15 cellular contexts compared by ENCODE assay signal in the genomic region with DNA sequence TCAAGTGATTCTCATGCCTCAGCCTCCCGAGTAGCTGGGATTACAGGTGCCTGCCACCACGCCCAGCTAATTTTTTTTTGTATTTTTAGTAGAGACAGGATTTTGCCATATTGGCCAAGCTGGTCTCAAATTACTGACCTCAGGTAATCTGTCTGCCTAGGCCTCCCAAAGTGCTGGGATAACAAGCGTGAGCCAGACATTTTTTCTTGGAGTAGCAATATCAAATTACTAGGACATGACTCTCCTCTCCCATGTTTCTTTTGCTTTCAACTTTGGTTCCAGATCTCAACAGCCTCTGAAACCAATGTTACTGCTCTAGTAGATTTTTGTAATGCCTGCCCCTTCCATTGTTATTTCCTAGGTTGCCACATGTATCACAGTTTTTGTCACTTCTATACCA.
DNase-seq lines count a peak whose midpoint lies in the region; ATAC-seq and TF ChIP-seq lines count a peak whose summit lies in the region.
"Had no signal": no experiment of that assay in that cellular context is flagged by ENCODE, and none has a peak within 500 bp of the region (broad histone marks: within the 10 kb centered on the region; RNA-seq: fewer than 3 reads in every experiment).

No MANE protein-coding gene starts in this region.

- no peaks in the 10 kb centered on the region for H3K9me3 ChIP-seq in HEK293 (ENCODE audit: control insufficient read depth, insufficient read depth, low read depth, low read length)
- H3K9me3 ChIP-seq: A549, BE2C had no signal

- H3K4me3 ChIP-seq in HEK293 (ENCODE audit: low read depth, low read length) (no peak overlapping the region), choroid plexus epithelial cell (ENCODE audit: low read depth, low read length) (no peak overlapping the region)
- H3K4me3 ChIP-seq: A549, GM23248 had no signal

- TF ChIP-seq CTCF in HEK293 (tag by site-specific recombination; IDR thresholded peaks at IDR 0.05) (no peak), choroid plexus epithelial cell (conservative IDR thresholded peaks at IDR 0.05; ENCODE audit: low read depth, low read length) (no peak)

- CTCF ChIA-PET in HEK293 (lab: Yijun Ruan, JAX): no interaction called here

- H3K36me3 ChIP-seq in HEK293 (ENCODE audit: control insufficient read depth in 2 of 2, insufficient read depth in 1 of 2, low read length in 2 of 2): no peaks in the 10 kb centered on the region
- H3K36me3 ChIP-seq: BE2C had no signal

- ATAC-seq in HG03175 (IDR thresholded peaks at IDR 0.05; ENCODE audit: unreplicated experiment): no peak
- ATAC-seq: A549, HCT116 had no signal

- no peak overlapping the region for H3K27ac ChIP-seq in HEK293 (ENCODE audit: extremely low read depth, low read depth, low read length)
- H3K27ac ChIP-seq: A549, C4-2B, GM23248 had no signal

- no peaks in the 10 kb centered on the region for H3K4me1 ChIP-seq in HEK293 (ENCODE audit: control insufficient read depth, insufficient read depth, low read length)
- H3K4me1 ChIP-seq: A549 had no signal

- POLR2A ChIA-PET in HEK293 (lab: Yijun Ruan, JAX): no interaction called here

- DNase-seq in NCI-H510A treated with DMSO at 0.1 percent for 48 hours (lab: John Stamatoyannopoulos, UW): peak; percentile 9
- DNase-seq in NCI-H510A (lab: John Stamatoyannopoulos, UW): no peak
- DNase-seq in NCI-H524 (lab: John Stamatoyannopoulos, UW): peak; percentile 13 to 62
- peak; percentile 13 for DNase-seq in choroid plexus epithelial cell (ENCODE audit: low read depth)
- no peak for DNase-seq in stimulated activated CD4-positive, alpha-beta T cell treated with anti-CD3 and anti-CD28 coated beads, Interleukin-15, amount 100 ng/mL, for 24 hours
- DNase-seq: BE2C; CD4-positive, alpha-beta memory T cell; DMS153; GF-D8; GM23248 had no signal

TF ChIP-seq in HEK293, 187 proteins besides CTCF, POLR2A, EP300 and RAD21:
- TF ChIP-seq SETDB1 (IDR thresholded peaks at IDR 0.05; ENCODE audit: insufficient read length, low read length) (peak; percentile 13), KLF16 (tag by site-specific recombination; IDR thresholded peaks at IDR 0.05) (no peak)
TF ChIP-seq in HEK293: peak in this region for 1.

Comparison
In these comparisons a context has a peak if more than half of its experiments do, and no peak if none do; other contexts are left out.
1. DNase-seq: peak in NCI-H510A treated with DMSO at 0.1 percent for 48 hours (single experiment), NCI-H524 (2 of 2) and choroid plexus epithelial cell (single experiment); none in NCI-H510A (single experiment) and stimulated activated CD4-positive, alpha-beta T cell treated with anti-CD3 and anti-CD28 coated beads, Interleukin-15, amount 100 ng/mL, for 24 hours (single experiment).